ENCODE assay signal across 14 cellular contexts in the genomic region with DNA sequence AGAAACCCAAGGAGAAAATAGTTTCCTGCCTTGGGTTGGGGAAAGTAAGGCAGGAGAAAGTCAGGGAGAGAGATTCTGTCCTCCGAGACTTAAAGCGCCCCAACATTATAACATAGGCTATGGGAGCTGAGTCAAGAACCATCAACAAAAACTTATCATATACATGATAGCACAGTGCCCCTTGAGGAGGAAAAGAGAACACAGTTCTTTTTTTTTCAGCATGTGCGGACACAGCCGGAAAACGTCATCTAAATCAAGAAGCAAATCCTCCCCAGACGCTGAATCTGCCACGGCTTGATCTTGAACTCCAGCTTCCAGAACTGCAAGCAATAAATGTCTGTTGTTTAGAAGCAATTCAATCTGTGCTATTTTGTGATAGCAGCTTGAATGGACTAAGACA.
DNase-seq lines count a peak whose midpoint lies in the region; ATAC-seq, FAIRE-seq and TF ChIP-seq lines count a peak whose summit lies in the region.
"Had no signal": no experiment of that assay in that cellular context is flagged by ENCODE, and none has a peak within 500 bp of the region (broad histone marks: within the 10 kb centered on the region; RNA-seq: fewer than 3 reads in every experiment).

No MANE protein-coding gene starts in this region.

- no peak overlapping the region for H2BK15ac ChIP-seq in H9 (ENCODE audit: low read depth, low read length)

- no peak overlapping the region for H4K5ac ChIP-seq in H9 (ENCODE audit: insufficient read length, low read depth, low read length)

- H3K9me2 ChIP-seq in PC-3 (replicated peaks; ENCODE audit: low read length), result no peaks in the 10 kb centered on the region

- H3K18ac ChIP-seq in H9 (ENCODE audit: insufficient read length, low read depth, low read length), result no peak overlapping the region

- H3K27ac Mint-ChIP-seq in H9, result peak overlapping the region in 1 of 3 experiments; percentile 76; a peak in 2 of 7 replicates

- H2BK20ac ChIP-seq in H9 (ENCODE audit: low read depth, low read length, poor library complexity, severe bottlenecking), result no peak overlapping the region

- no peak overlapping the region for H2BK120ac ChIP-seq in H9 (ENCODE audit: low read depth, low read length, poor library complexity, severe bottlenecking)

- no peak overlapping the region for H2BK5ac ChIP-seq in H9 (ENCODE audit: insufficient read length, low read length)

- CTCF ChIA-PET in PC-3 (lab: Charles Lee), result no interaction called here

- H3K4me1 Mint-ChIP-seq in H9, result peaks cover 25 to 27% of the 10 kb centered on the region in 2 experiments

- no peaks in the 10 kb centered on the region; a peak in 1 of 7 replicates for H3K36me3 Mint-ChIP-seq in H9 (ENCODE audit: insufficient read depth in 1 of 3, low read depth in 3 of 3)

- no peak overlapping the region for H3K9ac ChIP-seq in H9 (ENCODE audit: extremely low read depth, insufficient read length, low read length)
- H3K9ac ChIP-seq in PC-3 (ENCODE audit: low read length), result no peak overlapping the region

- H3K14ac ChIP-seq in H9 (ENCODE audit: insufficient read depth, low read length), result no peak overlapping the region

- H3K9me3 ChIP-seq in H9 (ENCODE audit: control insufficient read depth, low read depth, low read length) (no peaks in the 10 kb centered on the region), PC-3 (ENCODE audit: low read length) (no peaks in the 10 kb centered on the region)
- H3K9me3 ChIP-seq: adrenal gland, Caco-2 had no signal

- no peak overlapping the region for H3K56ac ChIP-seq in H9 (ENCODE audit: insufficient read length, low read depth, low read length)

- H4K20me1 ChIP-seq in H9 (ENCODE audit: control insufficient read depth, insufficient read depth, insufficient read length) (no peaks in the 10 kb centered on the region), PC-3 (ENCODE audit: low read length) (no peaks in the 10 kb centered on the region)

- H3K27ac ChIP-seq in H9 (ENCODE audit: insufficient read length, low read depth, low read length) (no peak overlapping the region), PC-3 (ENCODE audit: low read length) (no peak overlapping the region)
- H3K27ac ChIP-seq: adrenal gland had no signal

- peak; percentile 2 for TF ChIP-seq CTCF in D721Med (IDR thresholded peaks at IDR 0.05; ENCODE audit: insufficient read depth, missing control alignments)
- TF ChIP-seq CTCF in H9 (conservative IDR thresholded peaks at IDR 0.05), result peak; percentile 67
- TF ChIP-seq CTCF in PC-3 (conservative IDR thresholded peaks at IDR 0.05; ENCODE audit: low read depth, low read length), result peak; percentile 58

- no peak overlapping the region for H2BK12ac ChIP-seq in H9 (ENCODE audit: insufficient read length, low read depth, low read length)

- peak; percentile 22; the same call in 1 of the 2 replicates for ATAC-seq in PC-3
- ATAC-seq in GM21381 (IDR thresholded peaks at IDR 0.05; ENCODE audit: unreplicated experiment), result no peak
- no peak for ATAC-seq in HG03571 (IDR thresholded peaks at IDR 0.05; ENCODE audit: unreplicated experiment)
- ATAC-seq in HG03565 (IDR thresholded peaks at IDR 0.05; ENCODE audit: unreplicated experiment), result no peak
- ATAC-seq: Right ventricle myocardium inferior had no signal

- H2AFZ ChIP-seq in H9 (ENCODE audit: low read length) (no peak overlapping the region), PC-3 (ENCODE audit: low read length) (no peak overlapping the region; the same call in 1 of the 2 replicates)

- no peak overlapping the region for H2AK5ac ChIP-seq in H9 (ENCODE audit: insufficient read length, low read length)

- H3K27me3 ChIP-seq in H9 (ENCODE audit: insufficient read depth, low read length) (no peaks in the 10 kb centered on the region), PC-3 (ENCODE audit: low read length) (no peaks in the 10 kb centered on the region)
- H3K27me3 ChIP-seq: adrenal gland had no signal

- no TSS peak for BruUV-seq in PC-3 (replicated peaks; lab: Mats Ljungman, UMichigan)

- DNase-seq in D721Med (ENCODE audit: insufficient read length, low spot score) (no peak), H9 (no peak), PC-3 (peak; percentile 52), inferior parietal cortex (ENCODE audit: extremely low spot score) (peak; percentile 1), UCSD-AML1 (lab: John Stamatoyannopoulos, UW; ENCODE audit: unreplicated experiment) (no peak)
- DNase-seq: activated CD4-positive, alpha-beta T cell treated with anti-CD3 and anti-CD28 coated beads, Interleukin-2, amount 50 U/mL, for 48 hours; adrenal gland; KG1 had no signal

- no peaks in the 10 kb centered on the region for H3K23me2 ChIP-seq in H9 (ENCODE audit: insufficient read length, low read depth, low read length, poor library complexity, severe bottlenecking)

- H3K4me1 ChIP-seq in H9 (ENCODE audit: insufficient read depth, low read length) (peaks cover 12% of the 10 kb centered on the region; the same call in 1 of the 2 replicates), PC-3 (ENCODE audit: insufficient read depth, low read length) (no peaks in the 10 kb centered on the region)
- H3K4me1 ChIP-seq: adrenal gland, Caco-2 had no signal

- no CpG with 5 or more reads among the region's 7 CpGs for WGBS in H9 (ENCODE audit: extremely low coverage, insufficient read length, low lambda C conversion rate)

- no peak overlapping the region for H3K4me2 ChIP-seq in H9 (ENCODE audit: insufficient read depth, insufficient read length, low read length)
- H3K4me2 ChIP-seq in PC-3 (ENCODE audit: low read length), result peak overlapping the region; percentile 14; the same call in 1 of the 2 replicates

- no peak overlapping the region for H4K8ac ChIP-seq in H9 (replicated peaks; ENCODE audit: insufficient read length, low read depth, low read length)

- no peaks in the 10 kb centered on the region for H3K79me2 ChIP-seq in H9 (ENCODE audit: insufficient read depth, low read length)
- H3K79me2 ChIP-seq in PC-3 (ENCODE audit: low read length), result no peaks in the 10 kb centered on the region

- no peaks in the 10 kb centered on the region; a peak in 1 of 5 replicates for H3K9me3 Mint-ChIP-seq in H9

- H3F3A ChIP-seq in PC-3 (ENCODE audit: low read length, unreplicated experiment), result no peaks in the 10 kb centered on the region

- no peak overlapping the region for H3K4me3 Mint-ChIP-seq in H9

- no peak overlapping the region for H3K4me3 ChIP-seq in PC-3 (ENCODE audit: low read length)
- H3K4me3 ChIP-seq: adrenal gland had no signal

- H3K23ac ChIP-seq in H9 (ENCODE audit: insufficient read length, low read depth, low read length), result no peak overlapping the region

- no peak overlapping the region for H3T11ph ChIP-seq in H9 (ENCODE audit: low read length)

- no peaks in the 10 kb centered on the region for H3K36me3 ChIP-seq in PC-3 (ENCODE audit: low read depth, low read length)
- H3K36me3 ChIP-seq: adrenal gland had no signal

- POLR2A ChIA-PET in PC-3 (lab: Charles Lee; ENCODE audit: unreplicated experiment), result no interaction called here

- no peaks in the 10 kb centered on the region for H3K27me3 Mint-ChIP-seq in H9 (ENCODE audit: low read depth)

- no peak overlapping the region for H3K4ac ChIP-seq in H9 (ENCODE audit: low read depth, low read length)

- H4K91ac ChIP-seq in H9 (ENCODE audit: insufficient read length, low read depth, low read length), result no peak overlapping the region

- FAIRE-seq in D721Med (lab: Jason Lieb, UNC), result peak; percentile 51
- FAIRE-seq: endothelial cell of umbilical vein had no signal

- no peaks in the 10 kb centered on the region for H3K79me1 ChIP-seq in H9 (ENCODE audit: insufficient read depth, low read depth, low read length, poor library complexity, severe bottlenecking)

- intact Hi-C loops in PC-3 (cut with micrococcal nuclease), result loop anchor here (5.0 kb wide), 1 partner anchor 301 kb away; no protein-coding TSS in a partner anchor

Comparison
In these comparisons a context has a peak if more than half of its experiments do, and no peak if none do; other contexts are left out.
1. DNase-seq: peak in PC-3 (single experiment) and inferior parietal cortex (single experiment); none in D721Med (single experiment), H9 (single experiment) and UCSD-AML1 (single experiment).
2. CTCF ChIP-seq: peak in every context shown above with its lines; median percentile 67 in H9; 58 in PC-3; 2 in D721Med.